In genomic region chr1:170567214-170567613, GRCh38 we compare ENCODE assay signal across 27 cellular contexts.
"Had no signal": no experiment of that assay in that cellular context is flagged by ENCODE, and none has a peak within 500 bp of the region (broad histone marks: within the 10 kb centered on the region; RNA-seq: fewer than 3 reads in every experiment).

No MANE protein-coding gene starts in this region.

- H3K4me1 Mint-ChIP-seq: naive B cell; stimulated activated memory B cell treated with anti-CD40 and anti-IgM and Interleukin-4, amounts not matched to agents 10 μg/mL and 1 μg/mL and 100 μg/mL, for 72 hours had no signal

- H3K27me3 ChIP-seq: pancreas, tibial nerve, uterus had no signal

- H3K27ac ChIP-seq: pancreas, prostate gland, tibial nerve, uterus had no signal

- H3K4me2 ChIP-seq: smooth muscle cell had no signal

- H3K27ac Mint-ChIP-seq: mesothelial cell of epicardium; natural killer cell; stimulated activated memory B cell treated with anti-CD40 and anti-IgM and Interleukin-4, amounts not matched to agents 10 μg/mL and 1 μg/mL and 100 μg/mL, for 72 hours; stimulated activated naive CD8-positive, alpha-beta T cell treated with anti-CD3 and anti-CD28 coated beads, Interleukin-15, amount 100 ng/mL, for 72 hours had no signal

- ATAC-seq: left cardiac atrium; left lobe of liver; lower lobe of right lung; natural killer cell; pancreas; right cardiac atrium; stimulated activated memory B cell treated with anti-CD40 and anti-IgM and Interleukin-4, amounts not matched to agents 10 μg/mL and 1 μg/mL and 100 μg/mL, for 72 hours; stimulated activated naive CD8-positive, alpha-beta T cell treated with anti-CD3 and anti-CD28 coated beads, Interleukin-15, amount 100 ng/mL, for 72 hours had no signal

- H3K4me1 ChIP-seq: prostate gland, uterus had no signal

- DNase-seq: hippocampal formation; kidney glomerular epithelial cell; left cardiac atrium; lower lobe of right lung; mammary epithelial cell; mesendoderm; naive B cell; natural killer cell; pancreas; posterior cingulate gyrus; retina; right cardiac atrium; stimulated activated CD4-positive, alpha-beta T cell treated with anti-CD3 and anti-CD28 coated beads, Interleukin-1b, Interleukin-23, amount 100 ng/mL, for 48 hours; stimulated activated CD4-positive, alpha-beta T cell treated with anti-CD3 and anti-CD28 coated beads, Interleukin-2, amount 100 ng/mL, for 48 hours; stimulated activated CD4-positive, alpha-beta T cell treated with anti-CD3 and anti-CD28 coated beads, Interleukin-4, amount 100 ng/mL, for 4 hours; stimulated activated CD8-positive, alpha-beta memory T cell treated with anti-CD3 and anti-CD28 coated beads, Interleukin-4, amount 100 ng/mL, for 48 hours; stimulated activated naive CD4-positive, alpha-beta T cell treated with Interleukin-2 at 50 U/mL for 16 hours; stimulated activated naive CD8-positive, alpha-beta T cell treated with anti-CD3 and anti-CD28 coated beads, Interleukin-15, amount 100 ng/mL, for 72 hours; substantia nigra; uterus had no signal

- H3K4me3 Mint-ChIP-seq: mesothelial cell of epicardium; naive B cell; natural killer cell; stimulated activated memory B cell treated with anti-CD40 and anti-IgM and Interleukin-4, amounts not matched to agents 10 μg/mL and 1 μg/mL and 100 μg/mL, for 72 hours; stimulated activated naive CD8-positive, alpha-beta T cell treated with anti-CD3 and anti-CD28 coated beads, Interleukin-15, amount 100 ng/mL, for 72 hours; type B pancreatic cell had no signal

- H3K4me3 ChIP-seq: lower lobe of right lung, pancreas, prostate gland, smooth muscle cell, tibial nerve, uterus had no signal

- H3K9me3 ChIP-seq: lower lobe of right lung, pancreas, prostate gland had no signal

- H3K36me3 ChIP-seq: lower lobe of right lung, pancreas, prostate gland, tibial nerve, uterus had no signal

- H3K36me3 Mint-ChIP-seq: stimulated activated memory B cell treated with anti-CD40 and anti-IgM and Interleukin-4, amounts not matched to agents 10 μg/mL and 1 μg/mL and 100 μg/mL, for 72 hours had no signal
